Comparison of ENCODE assay signal across 12 cellular contexts in genomic region chr21:42262826-42263225, GRCh38. TPM values are rescaled to one million over a fixed set of nuclear protein-coding genes. Genes with fewer than 3 reads are reported as not detected.
A peak's percentile ranks its signal among the peaks of the same experiment; 100 is the strongest.
DNase-seq lines count a peak whose midpoint lies in the region; ATAC-seq and TF ChIP-seq lines count a peak whose summit lies in the region.
"Had no signal": no experiment of that assay in that cellular context is flagged by ENCODE, and none has a peak within 500 bp of the region (broad histone marks: within the 10 kb centered on the region; RNA-seq: fewer than 3 reads in every experiment).

No MANE protein-coding gene starts in this region.

- TF ChIP-seq CTCF in lower lobe of right lung (IDR thresholded peaks at IDR 0.05) (no peak), vagina (IDR thresholded peaks at IDR 0.05) (no peak), coronary artery (IDR thresholded peaks at IDR 0.05) (no peak)

- intact Hi-C loops in lower lobe of right lung (cut with DNase I) = no loop called here
- intact Hi-C loops in vagina (cut with DNase I) = loop anchor here (10.0 kb wide), 1 partner anchor 118 kb away; no protein-coding TSS in a partner anchor

- no peaks in the 10 kb centered on the region for H3K27me3 ChIP-seq in lower lobe of right lung (ENCODE audit: low read depth)
- no peaks in the 10 kb centered on the region for H3K27me3 ChIP-seq in vagina

- H3K9me3 ChIP-seq in lower lobe of right lung (no peaks in the 10 kb centered on the region), vagina (no peaks in the 10 kb centered on the region)

- H3K4me1 ChIP-seq in lower lobe of right lung (peaks cover 54% of the 10 kb centered on the region), vagina (peaks cover 12% of the 10 kb centered on the region)

- DNase-seq in NCI-H510A treated with DMSO at 0.1 percent for 48 hours (lab: John Stamatoyannopoulos, UW) (peak; percentile 61), NCI-H510A (lab: John Stamatoyannopoulos, UW) (no peak), dermis microvascular lymphatic vessel endothelial cell (ENCODE audit: low read depth in 2 of 2) (peak; percentile 87 to 93), lower lobe of right lung (peak; percentile 86), vagina (ENCODE audit: extremely low spot score in 2 of 2) (no peak), coronary artery (ENCODE audit: low spot score) (no peak)
- DNase-seq: activated CD4-positive, alpha-beta T cell treated with anti-CD3 and anti-CD28 coated beads, Interleukin-2, amount 10 ng/mL, durations not matched to agents 7 days and 5 days; naive B cell; NCI-H2171 had no signal

- H3K4me3 ChIP-seq in lower lobe of right lung (no peak overlapping the region), vagina (no peak overlapping the region), coronary artery (no peak overlapping the region)

- H3K27ac ChIP-seq in lower lobe of right lung (peak overlapping the region; percentile 78), vagina (peak overlapping the region; percentile 20), coronary artery (peak overlapping the region in 1 of 2 donors; percentile 60)

- H3K36me3 ChIP-seq in lower lobe of right lung = no peaks in the 10 kb centered on the region
- H3K36me3 ChIP-seq in vagina = no peaks in the 10 kb centered on the region

- no peak for TF ChIP-seq POLR2A in vagina (IDR thresholded peaks at IDR 0.05)

- ATAC-seq in lower lobe of right lung (peak; percentile 72 to 75), GM21360 (IDR thresholded peaks at IDR 0.05; ENCODE audit: unreplicated experiment) (no peak), HG03460 (IDR thresholded peaks at IDR 0.05; ENCODE audit: unreplicated experiment) (no peak)
- ATAC-seq: stimulated activated memory B cell treated with anti-CD40 and anti-IgM and Interleukin-4, amounts not matched to agents 10 μg/mL and 1 μg/mL and 100 μg/mL, for 72 hours had no signal

RNA-seq across cellular contexts. Expression of gene ABCG1, which starts 43.9 kb away (rescaled TPM):
- total RNA-seq in dermis microvascular lymphatic vessel endothelial cell (62.9 and 141 TPM in 2 replicates), lower lobe of right lung (74.9 TPM), vagina (18.7 TPM)

RNA-seq across cellular contexts. Expression of gene TFF3, which starts 52.4 kb away (rescaled TPM):
- total RNA-seq in dermis microvascular lymphatic vessel endothelial cell = 204 and 290 TPM in 2 replicates
- total RNA-seq in lower lobe of right lung = 19.0 TPM
- total RNA-seq in vagina = 31.9 TPM
- total RNA-seq: activated CD4-positive, alpha-beta T cell treated with anti-CD3 and anti-CD28 coated beads, Interleukin-2, amount 10 ng/mL, durations not matched to agents 7 days and 5 days had no signal

Comparison
In these comparisons a context has a peak if more than half of its experiments do, and no peak if none do; other contexts are left out.
1. DNase-seq: peak in NCI-H510A treated with DMSO at 0.1 percent for 48 hours (single experiment), dermis microvascular lymphatic vessel endothelial cell (2 of 2) and lower lobe of right lung (single experiment); none in NCI-H510A (single experiment), vagina (0 of 2) and coronary artery (single experiment).
2. ATAC-seq: peak in lower lobe of right lung (2 of 2); none in GM21360 (single experiment) and HG03460 (single experiment).